7 cellular contexts compared by ENCODE assay signal in genomic region chr5:141820686-141821085, GRCh38. TPM values are rescaled to one million over a fixed set of nuclear protein-coding genes. Genes with fewer than 3 reads are reported as not detected.
A peak's percentile ranks its signal among the peaks of the same experiment; 100 is the strongest.
DNase-seq lines count a peak whose midpoint lies in the region; ATAC-seq, FAIRE-seq and TF ChIP-seq lines count a peak whose summit lies in the region.
"Not testable (repeated sequence)": the region's sequence is repeated elsewhere in the genome, so short reads cannot be mapped to it uniquely, and the experiment has no call there.

No MANE protein-coding gene starts in this region.

- H4K91ac ChIP-seq in IMR-90 (ENCODE audit: insufficient read depth, low read depth, low read length); H1 (replicated peaks; ENCODE audit: insufficient read length, low read length): not testable (repeated sequence)

- not testable (repeated sequence) for TF ChIP-seq CTCF in 22Rv1 (IDR thresholded peaks at IDR 0.05); IMR-90 (conservative IDR thresholded peaks at IDR 0.05; ENCODE audit: low read depth, low read length); astrocyte (IDR thresholded peaks at IDR 0.05; ENCODE audit: insufficient read depth, low read depth, low read length); H1 (IDR thresholded peaks at IDR 0.05; ENCODE audit: control extremely low read depth in 1 of 3, insufficient read depth in 1 of 3, low read depth in 1 of 3, low read length in 3 of 3); lower lobe of right lung (IDR thresholded peaks at IDR 0.05); spleen (IDR thresholded peaks at IDR 0.05 in 8 of 11, conservative IDR thresholded peaks at IDR 0.05 in 3 of 11)

- not testable (repeated sequence) for H3K14ac ChIP-seq in IMR-90 (replicated peaks; ENCODE audit: low read depth, low read length); H1 (ENCODE audit: insufficient read length)

- not testable (repeated sequence) for H3K9me3 ChIP-seq in GM23248 (ENCODE audit: low read depth); IMR-90 (ENCODE audit: control insufficient read depth, insufficient read depth, low read length); astrocyte (ENCODE audit: insufficient read depth, low read depth, low read length); H1 (ENCODE audit: insufficient read depth in 2 of 2, low read depth in 1 of 2, low read length in 1 of 2); lower lobe of right lung; spleen

- not testable (repeated sequence) for H3K36me3 Mint-ChIP-seq in astrocyte (ENCODE audit: low read depth, unreplicated experiment)

- not testable (repeated sequence) for H2AFZ ChIP-seq in GM23248; IMR-90 (replicated peaks; ENCODE audit: low read length, poor library complexity); astrocyte (ENCODE audit: low read depth, low read length); H1 (ENCODE audit: low read length)

- in situ Hi-C loops in GM23248 (cut with MboI); IMR-90 (cut with MboI; ENCODE audit: low sequenced_read_pairs): not testable (repeated sequence)

- not testable (repeated sequence) for H3K56ac ChIP-seq in IMR-90 (ENCODE audit: extremely low read depth, insufficient read depth, low read length); H1 (replicated peaks; ENCODE audit: insufficient read length, low read depth, low read length)

- H3K4me1 ChIP-seq in GM23248 (ENCODE audit: insufficient read depth) (peaks cover 12% of the 10 kb centered on the region), H1 (replicated peaks in 1 of 4; ENCODE audit: control insufficient read depth in 3 of 4, insufficient read depth in 4 of 4, low read length in 3 of 4) (peaks cover 21 to 26% (median 23%) of the 10 kb centered on the region in 4 experiments), lower lobe of right lung (peaks cover 24% of the 10 kb centered on the region)
- not testable (repeated sequence) for H3K4me1 ChIP-seq in IMR-90 (ENCODE audit: control insufficient read depth, insufficient read depth, low read length); astrocyte (ENCODE audit: insufficient read depth, low read length); spleen

- H3K9me3 Mint-ChIP-seq in astrocyte (ENCODE audit: unreplicated experiment), result not testable (repeated sequence)

- not testable (repeated sequence) for H3K4me2 ChIP-seq in GM23248 (ENCODE audit: unreplicated experiment); IMR-90 (ENCODE audit: low read depth, low read length); astrocyte (ENCODE audit: low read length); H1 (ENCODE audit: insufficient read depth in 1 of 2, low read depth in 2 of 2, low read length in 2 of 2)

- H3K9ac ChIP-seq in GM23248; IMR-90 (ENCODE audit: low read depth, low read length); astrocyte (ENCODE audit: low read length); H1 (replicated peaks in 1 of 4; ENCODE audit: extremely low read depth in 1 of 4, low read depth in 3 of 4, low read length in 3 of 4): not testable (repeated sequence)

- DNase-seq in GM23248; IMR-90; astrocyte (ENCODE audit: low read depth); H1 (ENCODE audit: low read depth in 1 of 2, low spot score in 2 of 2); lower lobe of right lung: not testable (repeated sequence)
- DNase-seq in spleen, result peak; percentile 41

- H3K27ac ChIP-seq in 22Rv1 (peak overlapping the region; percentile 66; the same call in 1 of the 2 replicates), GM23248 (peak overlapping the region; percentile 98), lower lobe of right lung (peak overlapping the region; percentile 72)
- not testable (repeated sequence) for H3K27ac ChIP-seq in IMR-90 (ENCODE audit: insufficient read depth, low read length); astrocyte (ENCODE audit: low read depth, low read length); H1 (ENCODE audit: low read depth, low read length); spleen

- H3K79me2 ChIP-seq in GM23248 (ENCODE audit: insufficient read depth); astrocyte (ENCODE audit: insufficient read depth, low read length); H1 (ENCODE audit: control insufficient read depth in 1 of 2, insufficient read depth in 2 of 2, low read length in 2 of 2): not testable (repeated sequence)

- not testable (repeated sequence) for TF ChIP-seq RAD21 in IMR-90 (IDR thresholded peaks at IDR 0.05; ENCODE audit: low read length); H1 (IDR thresholded peaks at IDR 0.05 in 1 of 2, conservative IDR thresholded peaks at IDR 0.05 in 1 of 2; ENCODE audit: low read depth in 2 of 2, low read length in 2 of 2)

- peaks cover 14% of the 10 kb centered on the region for H3K27me3 Mint-ChIP-seq in astrocyte (ENCODE audit: low read depth, unreplicated experiment)

- H3K9me1 ChIP-seq in IMR-90 (ENCODE audit: insufficient read depth, low read length), result not testable (repeated sequence)

- TF ChIP-seq EP300 in H1 (IDR thresholded peaks at IDR 0.05; ENCODE audit: borderline replicate concordance in 1 of 2, low read depth in 2 of 2, low read length in 2 of 2), result not testable (repeated sequence)

- not testable (repeated sequence) for ATAC-seq in IMR-90 (ENCODE audit: low read depth); lower lobe of right lung

- H3K27me3 ChIP-seq in GM23248 (replicated peaks; ENCODE audit: insufficient read depth); astrocyte (ENCODE audit: insufficient read depth, low read length); H1 (replicated peaks in 1 of 4; ENCODE audit: control insufficient read depth in 3 of 4, extremely low read depth in 1 of 4, insufficient read depth in 3 of 4, low read length in 3 of 4); lower lobe of right lung (ENCODE audit: low read depth): not testable (repeated sequence)
- peaks cover 24% of the 10 kb centered on the region for H3K27me3 ChIP-seq in IMR-90 (ENCODE audit: control insufficient read depth, insufficient read depth, low read length)
- H3K27me3 ChIP-seq in spleen (replicated peaks in 1 of 7), result peaks cover 0 to 18% (median 0%) of the 10 kb centered on the region in 7 donors

- peak overlapping the region; percentile 96 for H2BK12ac ChIP-seq in H1 (ENCODE audit: low read depth, low read length)

- CTCF ChIA-PET in IMR-90 (lab: Yijun Ruan, JAX), result interaction anchor here (1.0 kb wide), 1 partner anchor 10 kb away, joined by 3 read pairs; no protein-coding TSS in a partner anchor
- CTCF ChIA-PET in H1 (lab: Charles Lee; ENCODE audit: partially characterized antibody), result interaction anchor here (1.3 to 14.3 kb wide), 13 partner anchors 6 to 140 kb away, joined by 4 to 265 read pairs (median 13); partner anchors contain the start of gene PCDH1

- intact Hi-C loops in IMR-90 (cut with micrococcal nuclease); lower lobe of right lung (cut with DNase I); spleen (cut with DNase I; ENCODE audit: low total_unique reads): not testable (repeated sequence)

- not testable (repeated sequence) for H3K36me3 ChIP-seq in GM23248 (ENCODE audit: low read depth); IMR-90 (ENCODE audit: control insufficient read depth, insufficient read depth, low read length); astrocyte (ENCODE audit: insufficient read depth, low read length); H1 (ENCODE audit: control insufficient read depth in 2 of 4, insufficient read depth in 4 of 4, low read length in 3 of 4); lower lobe of right lung; spleen

- H3K27ac Mint-ChIP-seq in astrocyte (ENCODE audit: unreplicated experiment), result peak overlapping the region; percentile 98

- dilution Hi-C loops in IMR-90 (cut with HindIII; ENCODE audit: low sequenced_read_pairs, unreplicated experiment), result not testable (repeated sequence)

- H4K20me1 ChIP-seq in GM23248 (ENCODE audit: insufficient read depth); IMR-90 (ENCODE audit: insufficient read depth, low read length); astrocyte (ENCODE audit: insufficient read depth, low read length); H1 (replicated peaks in 1 of 2; ENCODE audit: control insufficient read depth in 1 of 2, insufficient read depth in 2 of 2, low read length in 2 of 2): not testable (repeated sequence)

- H2BK120ac ChIP-seq in IMR-90 (ENCODE audit: low read depth, low read length); H1 (replicated peaks; ENCODE audit: low read depth, low read length): not testable (repeated sequence)

- POLR2A ChIA-PET in IMR-90 (lab: Charles Lee; ENCODE audit: unreplicated experiment), result not testable (repeated sequence)
- POLR2A ChIA-PET in H1 (lab: Charles Lee; ENCODE audit: partially characterized antibody), result interaction anchor here (1.1 to 14.8 kb wide), 8 partner anchors 9 to 119 kb away, joined by 3 to 160 read pairs (median 8); partner anchors contain the start of gene PCDH1

- TF ChIP-seq POLR2A in IMR-90 (IDR thresholded peaks at IDR 0.05; ENCODE audit: low read depth, low read length); H1 (IDR thresholded peaks at IDR 0.05; ENCODE audit: control extremely low read depth in 1 of 2, low read depth in 2 of 2, low read length in 2 of 2); spleen (IDR thresholded peaks at IDR 0.05): not testable (repeated sequence)

- H2BK15ac ChIP-seq in IMR-90 (ENCODE audit: low read depth, low read length), result not testable (repeated sequence)
- H2BK15ac ChIP-seq in H1 (ENCODE audit: low read length), result peak overlapping the region; percentile 3; the same call in 1 of the 2 replicates

- FAIRE-seq in astrocyte (lab: Jason Lieb, UNC); H1 (lab: Jason Lieb, UNC): not testable (repeated sequence)

- H3K18ac ChIP-seq in IMR-90 (ENCODE audit: low read depth, low read length), result not testable (repeated sequence)
- peak overlapping the region; percentile 71; the same call in 1 of the 2 replicates for H3K18ac ChIP-seq in H1 (ENCODE audit: extremely low read depth, low read length)

- not testable (repeated sequence) for H4K5ac ChIP-seq in IMR-90 (ENCODE audit: low read depth, low read length); H1 (ENCODE audit: insufficient read length, low read depth, low read length)

- H2BK20ac ChIP-seq in IMR-90 (ENCODE audit: low read depth, low read length) (peak overlapping the region; percentile 53; the same call in 1 of the 2 replicates), H1 (ENCODE audit: low read length) (peak overlapping the region; percentile 88)

- not testable (repeated sequence) for H3K4me3 Mint-ChIP-seq in astrocyte (ENCODE audit: unreplicated experiment)

- not testable (repeated sequence) for H2BK5ac ChIP-seq in IMR-90 (ENCODE audit: low read depth, low read length, poor library complexity, severe bottlenecking)
- H2BK5ac ChIP-seq in H1 (ENCODE audit: low read depth, low read length), result peak overlapping the region; percentile 76

- H3K9me2 ChIP-seq in GM23248 (ENCODE audit: insufficient read depth), result not testable (repeated sequence)

- H2AK9ac ChIP-seq in IMR-90 (replicated peaks; ENCODE audit: low read depth, low read length, poor library complexity), result not testable (repeated sequence)

- H3K23me2 ChIP-seq in H1 (ENCODE audit: low read depth, low read length), result not testable (repeated sequence)

- BruUV-seq in IMR-90 (replicated peaks; lab: Mats Ljungman, UMichigan), result not testable (repeated sequence)

- H3K4me1 Mint-ChIP-seq in astrocyte (ENCODE audit: low read depth, unreplicated experiment), result peaks cover 20% of the 10 kb centered on the region

- H3K4ac ChIP-seq in IMR-90 (ENCODE audit: low read depth, low read length); H1 (replicated peaks; ENCODE audit: insufficient read length, low read depth, low read length): not testable (repeated sequence)

- WGBS in GM23248 (ENCODE audit: low coverage in 1 of 2, low lambda C conversion rate in 2 of 2, missing lambda C conversion rate in 2 of 2), 2 experiments, result 89 to 90% methylated on average over 15 of the region's 15 CpGs
- no CpG with 5 or more reads among the region's 15 CpGs for WGBS in IMR-90 (ENCODE audit: extremely low coverage in 2 of 2, insufficient read length in 1 of 2), 2 experiments
- 89% methylated on average over 15 of the region's 15 CpGs; no CpG with 5 or more reads in 1 of the 2 experiments for WGBS in H1 (ENCODE audit: extremely low coverage in 1 of 2, insufficient coverage in 1 of 2, insufficient read length in 1 of 2, insufficient replicate concordance in 2 of 2, low coverage in 1 of 2, low lambda C conversion rate in 2 of 2, missing lambda C conversion rate in 1 of 2), 2 experiments
- WGBS in spleen, 5 donors, result 91 to 97% (median 93%) methylated on average over 15 of the region's 15 CpGs

- H3F3A ChIP-seq in GM23248 (ENCODE audit: insufficient read depth), result not testable (repeated sequence)

- not testable (repeated sequence) for H2AK5ac ChIP-seq in IMR-90 (ENCODE audit: low read depth, low read length)
- H2AK5ac ChIP-seq in H1 (ENCODE audit: low read depth, low read length), result peak overlapping the region; percentile 84; the same call in 1 of the 2 replicates

- not testable (repeated sequence) for H4K8ac ChIP-seq in IMR-90 (ENCODE audit: low read depth in 2 of 2, low read length in 2 of 2); H1 (ENCODE audit: extremely low read depth, insufficient read depth, low read length)

- not testable (repeated sequence) for H3K79me1 ChIP-seq in IMR-90 (ENCODE audit: low read depth in 1 of 2, low read length in 2 of 2); H1 (ENCODE audit: low read depth, low read length)

- H3K23ac ChIP-seq in IMR-90 (ENCODE audit: low read depth, low read length); H1 (ENCODE audit: insufficient read length): not testable (repeated sequence)

- not testable (repeated sequence) for H3K4me3 ChIP-seq in GM23248; IMR-90 (ENCODE audit: insufficient read depth, low read depth, low read length); astrocyte (ENCODE audit: insufficient read depth, low read depth, low read length); H1 (ENCODE audit: extremely low read depth in 1 of 4, insufficient read depth in 2 of 4, low read depth in 3 of 4, low read length in 4 of 4); lower lobe of right lung; spleen

RNA-seq across cellular contexts. Expression of gene PCDH1, which starts 57.5 kb away (rescaled TPM):
- 3.5 and 10.9 TPM in 2 replicates for total RNA-seq in GM23248 (2014; rRNA removed; shearing (Covaris generic))
- polyA plus RNA-seq in GM23248 (2016; fragmentation: Nextera tagmentation; extraction: Ambion mirVana) (1.6 and 2.4 TPM in 2 replicates), IMR-90 (2012; rRNA removed) (0.74 and 0.82 TPM in 2 replicates), H1 (2011; rRNA removed) (102 and 120 TPM in 2 replicates), spleen (1 to 10 TPM in 2 of 3 donors, under 1 TPM in 1; 0.30 to 2.2 (median 1.4) TPM)
- total RNA-seq in IMR-90 (2012; rRNA removed) (0.83 and 0.90 TPM in 2 replicates), astrocyte (9.1 and 11.5 TPM in 2 replicates), lower lobe of right lung (55.7 TPM), spleen (10 to 100 TPM in 2 of 7 donors, 1 to 10 TPM in 5; 2.6 to 11.4 (median 7.4) TPM)
- 0.26 and 0.82 TPM in 2 replicates for polyA plus RNA-seq in IMR-90 (2012; cell fraction: cytosol; rRNA removed)
- polyA plus RNA-seq in IMR-90 (2012; cell fraction: nucleus; rRNA removed; ENCODE audit: low replicate concordance), result 0.44 and 0.89 TPM in 2 replicates
- total RNA-seq in H1 (2021; fragmentation: NEBNext Ultra II Directional; extraction: Animal tissue kit (Norgen Biotek cat#: 25700)), result 101 and 106 TPM in 2 replicates
- 88.6 TPM for polyA plus RNA-seq in H1 (2011; cell fraction: cytosol; rRNA removed)
- polyA plus RNA-seq in H1 (2011; cell fraction: nucleus; rRNA removed), result 154 TPM
- 74.4 to 110 TPM (median 100 TPM) in 4 replicates for polyA plus RNA-seq in H1 (2012, experiment 1 of 2)
- 97.8 TPM for polyA plus RNA-seq in H1 (2012, experiment 2 of 2)
- polyA plus RNA-seq in H1 (2013, experiment 1 of 2), result 130 TPM
- polyA plus RNA-seq in H1 (2013, experiment 2 of 2), result 120 TPM
- polyA minus RNA-seq in H1 (2011; rRNA and poly(A)+ RNA removed), result 292 and 318 TPM in 2 replicates
- polyA minus RNA-seq in H1 (2011; cell fraction: cytosol; rRNA and poly(A)+ RNA removed), result 143 TPM
- 96.9 TPM for polyA minus RNA-seq in H1 (2011; cell fraction: nucleus; rRNA and poly(A)+ RNA removed)
